ENCODE assay signal across 16 cellular contexts in genomic region chr5:158877124-158877581, GRCh38.
DNase-seq lines count a peak whose midpoint lies in the region; ATAC-seq and TF ChIP-seq lines count a peak whose summit lies in the region.
"Had no signal": no experiment of that assay in that cellular context is flagged by ENCODE, and none has a peak within 500 bp of the region (broad histone marks: within the 10 kb centered on the region; RNA-seq: fewer than 3 reads in every experiment).

No MANE protein-coding gene starts in this region.

- no peaks in the 10 kb centered on the region for H3K36me3 ChIP-seq in vagina

- H3K9me3 ChIP-seq in right cardiac atrium (ENCODE audit: control insufficient read depth, low read length) (no peaks in the 10 kb centered on the region), vagina (no peaks in the 10 kb centered on the region)
- H3K9me3 ChIP-seq: body of pancreas had no signal

- no peaks in the 10 kb centered on the region for H3K27me3 ChIP-seq in right cardiac atrium (ENCODE audit: control insufficient read depth, insufficient read depth)
- H3K27me3 ChIP-seq in vagina: no peaks in the 10 kb centered on the region
- H3K27me3 ChIP-seq: body of pancreas, hepatocyte had no signal

- H3K4me1 ChIP-seq in right cardiac atrium (ENCODE audit: control insufficient read depth, insufficient read depth, low read length): peaks cover 2% of the 10 kb centered on the region
- H3K4me1 ChIP-seq in vagina: peaks cover 44% of the 10 kb centered on the region

- no peak for TF ChIP-seq POLR2A in vagina (IDR thresholded peaks at IDR 0.05)

- DNase-seq in NCI-H2107 treated with DMSO at 0.1 percent for 48 hours (lab: John Stamatoyannopoulos, UW; ENCODE audit: unreplicated experiment) (peak; percentile 9), NCI-H2107 (lab: John Stamatoyannopoulos, UW) (no peak), brain pericyte (ENCODE audit: low read depth, low spot score) (peak; percentile 79), right cardiac atrium (no peak), vagina (ENCODE audit: extremely low spot score in 2 of 2) (no peak), GF-D8 (lab: John Stamatoyannopoulos, UW) (no peak)
- DNase-seq in activated CD4-positive, alpha-beta T cell treated with anti-CD3 and anti-CD28 coated beads for 1 hour: no peak
- DNase-seq: NCI-H1694, NCI-H748 treated with DMSO at 0.1 percent for 48 hours, nephron progenitor cell, T-helper 9 cell had no signal

- ATAC-seq in right cardiac atrium (peak; percentile 52 to 71), HG02970 (IDR thresholded peaks at IDR 0.05; ENCODE audit: low FRiP score, unreplicated experiment) (no peak)
- ATAC-seq: activated T-helper 17 cell treated with anti-CD3 and anti-CD28 coated beads, Interleukin-2, amount 50 U/mL, for 72 hours; body of pancreas had no signal

- 24% methylated on average over 4 of the region's 4 CpGs for WGBS in right cardiac atrium

- intact Hi-C loops in right cardiac atrium (cut with DNase I): loop anchor here in 1 of 4 donors (10.0 kb wide), 1 partner anchor 228 kb away; no protein-coding TSS in a partner anchor
- intact Hi-C loops in vagina (cut with DNase I): no loop called here

- H3K4me3 ChIP-seq in right cardiac atrium (ENCODE audit: low read length): no peak overlapping the region
- H3K4me3 ChIP-seq in vagina: no peak overlapping the region
- H3K4me3 ChIP-seq: body of pancreas, hepatocyte, skin epidermis had no signal

- no peak for TF ChIP-seq CTCF in vagina (IDR thresholded peaks at IDR 0.05)

- H3K27ac ChIP-seq in right cardiac atrium (ENCODE audit: low read length): peak overlapping the region; percentile 48
- peak overlapping the region; percentile 37 for H3K27ac ChIP-seq in vagina
- H3K27ac ChIP-seq: hepatocyte had no signal

Comparison
In these comparisons a context has a peak if more than half of its experiments do, and no peak if none do; other contexts are left out.
1. DNase-seq: peak in NCI-H2107 treated with DMSO at 0.1 percent for 48 hours (single experiment) and brain pericyte (single experiment); none in NCI-H2107 (single experiment), right cardiac atrium (0 of 3), vagina (0 of 2), activated CD4-positive, alpha-beta T cell treated with anti-CD3 and anti-CD28 coated beads for 1 hour (single experiment) and GF-D8 (single experiment).